1 cellular context compared by ENCODE assay signal in genomic region chr15:41894251-41894790, GRCh38.
TF ChIP-seq lines count a peak whose summit lies in the region.

No MANE protein-coding gene starts in this region.

TF ChIP-seq in HepG2, 621 proteins besides CTCF, POLR2A, EP300 and RAD21:
- TF ChIP-seq SAP130 (CRISPR knock-in tag; IDR thresholded peaks at IDR 0.05; ENCODE audit: low read depth) = 0 out of 2 replicates have a peak, but pooled peaks have one; percentile 4
- no peak for TF ChIP-seq DPF2 (CRISPR knock-in tag; IDR thresholded peaks at IDR 0.05; ENCODE audit: borderline replicate concordance, low read depth)
